ENCODE assay signal across 8 cellular contexts in genomic region chr7:151519765-151520418, GRCh38. TPM values are rescaled to one million over a fixed set of nuclear protein-coding genes. Genes with fewer than 3 reads are reported as not detected.
DNase-seq lines count a peak whose midpoint lies in the region; ATAC-seq, FAIRE-seq and TF ChIP-seq lines count a peak whose summit lies in the region.

Gene RHEB (minus strand): TSS chr7:151519895. CDS start chr7:151519511, 384 bp downstream.

- peak within 1 kb of the TSS; percentile 87 for H3K9ac ChIP-seq in IMR-90 (ENCODE audit: low read depth, low read length)

- H3K9me1 ChIP-seq in IMR-90 (ENCODE audit: insufficient read depth, low read length), result peaks cover 9% of the 10 kb centered on the region

- POLR2A ChIA-PET in IMR-90 (lab: Charles Lee; ENCODE audit: unreplicated experiment), result interaction anchor here (0.7 to 1.2 kb wide), 2 partner anchors 19 to 238 kb away, joined by 3 to 4 read pairs; no protein-coding TSS in a partner anchor

- H3K36me3 ChIP-seq in IMR-90 (ENCODE audit: control insufficient read depth, insufficient read depth, low read length), result no peaks in the 10 kb centered on the region
- H3K36me3 ChIP-seq in mucosa of descending colon (ENCODE audit: low read depth), result no peaks in the 10 kb centered on the region

- ATAC-seq in GM21528 (IDR thresholded peaks at IDR 0.05; ENCODE audit: low FRiP score, unreplicated experiment), result peak; percentile 82
- ATAC-seq in IMR-90 (ENCODE audit: low read depth), result peak; percentile 92
- ATAC-seq in mucosa of descending colon, result peak; percentile 89

- H4K91ac ChIP-seq in IMR-90 (ENCODE audit: insufficient read depth, low read depth, low read length), result peak within 1 kb of the TSS; percentile 65

- H3K27ac ChIP-seq in IMR-90 (ENCODE audit: insufficient read depth, low read length) (peak within 1 kb of the TSS; percentile 91), epithelial cell of prostate (peak within 1 kb of the TSS; percentile 96)

- peak within 1 kb of the TSS; percentile 74; the same call in 2 of the 3 replicates for H2BK15ac ChIP-seq in IMR-90 (ENCODE audit: low read depth, low read length)

- peaks cover 3 to 28% of the 10 kb centered on the region in 2 experiments; a peak in 2 of 4 replicates for H3K79me1 ChIP-seq in IMR-90 (ENCODE audit: low read depth in 1 of 2, low read length in 2 of 2)

- H3K56ac ChIP-seq in IMR-90 (ENCODE audit: extremely low read depth, insufficient read depth, low read length), result peak within 1 kb of the TSS; percentile 97

- peak within 1 kb of the TSS; percentile 98 for H3K23ac ChIP-seq in IMR-90 (ENCODE audit: low read depth, low read length)

- in situ Hi-C loops in IMR-90 (cut with MboI; ENCODE audit: low sequenced_read_pairs), result no loop called here

- CTCF ChIA-PET in IMR-90 (lab: Yijun Ruan, JAX), result interaction anchor here (1.1 kb wide), 1 partner anchor 71 kb away, joined by 3 read pairs; no protein-coding TSS in a partner anchor

- no peak; the same call in none of the 2 replicates for TF ChIP-seq POLR2A in IMR-90 (IDR thresholded peaks at IDR 0.05; ENCODE audit: low read depth, low read length)

- peak within 1 kb of the TSS; percentile 90 for H3K4ac ChIP-seq in IMR-90 (ENCODE audit: low read depth, low read length)

- H3K4me2 ChIP-seq in IMR-90 (ENCODE audit: low read depth, low read length), result peak within 1 kb of the TSS; percentile 84

- dilution Hi-C loops in IMR-90 (cut with HindIII; ENCODE audit: low sequenced_read_pairs, unreplicated experiment), result no loop called here

- H2AK5ac ChIP-seq in IMR-90 (ENCODE audit: low read depth, low read length), result peak within 1 kb of the TSS; percentile 91

- peak within 1 kb of the TSS; percentile 94 for H3K14ac ChIP-seq in IMR-90 (replicated peaks; ENCODE audit: low read depth, low read length)

- peak within 1 kb of the TSS; percentile 98 for H2AFZ ChIP-seq in IMR-90 (replicated peaks; ENCODE audit: low read length, poor library complexity)

- intact Hi-C loops in IMR-90 (cut with micrococcal nuclease) (loop anchor here (1.0 to 5.0 kb wide), 5 partner anchors 37 to 239 kb away; no protein-coding TSS in a partner anchor), mucosa of descending colon (cut with DNase I, micrococcal nuclease) (loop anchor here in 1 of 2 donors (10.0 kb wide), 1 partner anchor 55 kb away; no protein-coding TSS in a partner anchor)

- H3K18ac ChIP-seq in IMR-90 (ENCODE audit: low read depth, low read length), result peak within 1 kb of the TSS; percentile 37

- H4K20me1 ChIP-seq in IMR-90 (ENCODE audit: insufficient read depth, low read length), result peaks cover 40% of the 10 kb centered on the region

- TF ChIP-seq CTCF in D721Med (IDR thresholded peaks at IDR 0.05; ENCODE audit: insufficient read depth, missing control alignments), result no peak
- TF ChIP-seq CTCF in IMR-90 (conservative IDR thresholded peaks at IDR 0.05; ENCODE audit: low read depth, low read length), result no peak
- no peak for TF ChIP-seq CTCF in mucosa of descending colon (IDR thresholded peaks at IDR 0.05)

- 0 out of 2 replicates have a peak, but pooled peaks have one; percentile 1 for TF ChIP-seq RAD21 in IMR-90 (IDR thresholded peaks at IDR 0.05; ENCODE audit: low read length)

- peak; percentile 77 for DNase-seq in D721Med (ENCODE audit: insufficient read length, low spot score)
- peak; percentile 99 for DNase-seq in IMR-90
- peak; percentile 97 for DNase-seq in OCI-M1 (lab: John Stamatoyannopoulos, UW)
- peak; percentile 98 for DNase-seq in activated T-cell treated with anti-CD3 and anti-CD28 coated beads for 4 hours
- DNase-seq in epithelial cell of prostate (ENCODE audit: low read depth, low spot score), result peak; percentile 93
- peak; percentile 98 to 99 (median 99) for DNase-seq in mucosa of descending colon
- peak; percentile 97 for DNase-seq in stimulated activated CD8-positive, alpha-beta memory T cell treated with anti-CD3 and anti-CD28 coated beads, Interleukin-4, amount 100 ng/mL, for 24 hours (ENCODE audit: low read depth)

- H2BK5ac ChIP-seq in IMR-90 (ENCODE audit: low read depth, low read length, poor library complexity, severe bottlenecking), result peak within 1 kb of the TSS; percentile 90

- no peak for FAIRE-seq in D721Med (lab: Jason Lieb, UNC)

- peak within 1 kb of the TSS; percentile 91 for H2AK9ac ChIP-seq in IMR-90 (replicated peaks; ENCODE audit: low read depth, low read length, poor library complexity)

- BruUV-seq in IMR-90 (replicated peaks; lab: Mats Ljungman, UMichigan), result no TSS peak

- H3K27me3 ChIP-seq in IMR-90 (ENCODE audit: control insufficient read depth, insufficient read depth, low read length), result no peaks in the 10 kb centered on the region

- peak within 1 kb of the TSS; percentile 48; the same call in 1 of the 2 replicates for H4K5ac ChIP-seq in IMR-90 (ENCODE audit: low read depth, low read length)

- H3K4me3 ChIP-seq in IMR-90 (ENCODE audit: insufficient read depth, low read depth, low read length) (peak within 1 kb of the TSS; percentile 74), mucosa of descending colon (peak within 1 kb of the TSS; percentile 84)

- peaks cover 2% of the 10 kb centered on the region; the same call in 1 of the 2 replicates for H3K4me1 ChIP-seq in IMR-90 (ENCODE audit: control insufficient read depth, insufficient read depth, low read length)
- H3K4me1 ChIP-seq in mucosa of descending colon (ENCODE audit: low read depth), result peaks cover 10% of the 10 kb centered on the region

- peak within 1 kb of the TSS; percentile 73 for H2BK20ac ChIP-seq in IMR-90 (ENCODE audit: low read depth, low read length)

- no peaks in the 10 kb centered on the region for H3K9me3 ChIP-seq in IMR-90 (ENCODE audit: control insufficient read depth, insufficient read depth, low read length)
- no peaks in the 10 kb centered on the region for H3K9me3 ChIP-seq in mucosa of descending colon

- 1% methylated on average over 17 of the region's 66 CpGs; no CpG with 5 or more reads in 1 of the 2 experiments for WGBS in IMR-90 (ENCODE audit: extremely low coverage in 2 of 2, insufficient read length in 1 of 2), 2 experiments

- peak within 1 kb of the TSS; percentile 79 to 94 for H4K8ac ChIP-seq in IMR-90 (ENCODE audit: low read depth in 2 of 2, low read length in 2 of 2)

- H2BK120ac ChIP-seq in IMR-90 (ENCODE audit: low read depth, low read length), result peak within 1 kb of the TSS; percentile 77

TF ChIP-seq in IMR-90, 13 proteins besides CTCF, POLR2A, EP300 and RAD21:
- TF ChIP-seq, protein P1, sequence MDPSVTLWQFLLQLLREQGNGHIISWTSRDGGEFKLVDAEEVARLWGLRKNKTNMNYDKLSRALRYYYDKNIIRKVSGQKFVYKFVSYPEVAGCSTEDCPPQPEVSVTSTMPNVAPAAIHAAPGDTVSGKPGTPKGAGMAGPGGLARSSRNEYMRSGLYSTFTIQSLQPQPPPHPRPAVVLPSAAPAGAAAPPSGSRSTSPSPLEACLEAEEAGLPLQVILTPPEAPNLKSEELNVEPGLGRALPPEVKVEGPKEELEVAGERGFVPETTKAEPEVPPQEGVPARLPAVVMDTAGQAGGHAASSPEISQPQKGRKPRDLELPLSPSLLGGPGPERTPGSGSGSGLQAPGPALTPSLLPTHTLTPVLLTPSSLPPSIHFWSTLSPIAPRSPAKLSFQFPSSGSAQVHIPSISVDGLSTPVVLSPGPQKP (IDR thresholded peaks at IDR 0.05; ENCODE audit: borderline replicate concordance, low read depth, low read length), result no peak
- no peak for TF ChIP-seq SMC3 (IDR thresholded peaks at IDR 0.05; ENCODE audit: low read depth, low read length)
- TF ChIP-seq RFX5 (IDR thresholded peaks at IDR 0.05; ENCODE audit: low read depth, low read length), result 0 out of 2 replicates have a peak, but pooled peaks have one; percentile 18
- TF ChIP-seq MAFK (IDR thresholded peaks at IDR 0.05; ENCODE audit: low read depth, low read length), result 0 out of 2 replicates have a peak, but pooled peaks have one; percentile 4
- peak; percentile 81 for TF ChIP-seq MAZ (IDR thresholded peaks at IDR 0.05; ENCODE audit: borderline replicate concordance, low read depth, low read length)
- TF ChIP-seq CEBPB (IDR thresholded peaks at IDR 0.05; ENCODE audit: low read depth, low read length), result peak; percentile 45
- no peak for TF ChIP-seq CHD1 (IDR thresholded peaks at IDR 0.05; ENCODE audit: low read depth, low read length)
- TF ChIP-seq RCOR1 (IDR thresholded peaks at IDR 0.05; ENCODE audit: insufficient replicate concordance, low read length), result peak; percentile 87
- TF ChIP-seq USF2 (IDR thresholded peaks at IDR 0.05; ENCODE audit: low read depth, low read length), result no peak; the same call in 1 of the 2 replicates
- TF ChIP-seq BHLHE40 (IDR thresholded peaks at IDR 0.05; ENCODE audit: low read depth, low read length), result no peak
- peak; percentile 70 for TF ChIP-seq NFE2L2 (IDR thresholded peaks at IDR 0.05; ENCODE audit: low read depth, low read length)
- TF ChIP-seq MXI1 (IDR thresholded peaks at IDR 0.05; ENCODE audit: borderline replicate concordance, low read depth, low read length), result peak; percentile 20; the same call in 1 of the 2 replicates
- 0 out of 2 replicates have a peak, but pooled peaks have one; percentile 13 for TF ChIP-seq FOS (IDR thresholded peaks at IDR 0.05; ENCODE audit: low read depth, low read length)

RNA-seq across cellular contexts. Expression of gene RHEB, which starts in this region (rescaled TPM):
- total RNA-seq in IMR-90 (2012; rRNA removed) (19.7 and 45.5 TPM in 2 replicates), mucosa of descending colon (100 to 1,000 TPM in 1 of 3 donors, 10 to 100 TPM in 2; 40.3 to 114 (median 73.5) TPM)
- polyA plus RNA-seq in IMR-90 (2012; rRNA removed), result 56.8 and 67.2 TPM in 2 replicates
- 67.9 and 82.1 TPM in 2 replicates for polyA plus RNA-seq in IMR-90 (2012; cell fraction: cytosol; rRNA removed)
- 15.7 and 32.1 TPM in 2 replicates for polyA plus RNA-seq in IMR-90 (2012; cell fraction: nucleus; rRNA removed; ENCODE audit: low replicate concordance)

Comparison
In these comparisons a context has a peak if more than half of its experiments do, and no peak if none do; other contexts are left out.
1. Peak in every context shown above with its lines: DNase-seq, ATAC-seq, H3K4me3 ChIP-seq and H3K27ac ChIP-seq.